In genomic region chr4:122854860-122855259, GRCh38 we compare ENCODE assay signal across 10 cellular contexts. TPM values are rescaled to one million over a fixed set of nuclear protein-coding genes. Genes with fewer than 3 reads are reported as not detected.
DNase-seq lines count a peak whose midpoint lies in the region; ATAC-seq and TF ChIP-seq lines count a peak whose summit lies in the region.
"Had no signal": no experiment of that assay in that cellular context is flagged by ENCODE, and none has a peak within 500 bp of the region (broad histone marks: within the 10 kb centered on the region; RNA-seq: fewer than 3 reads in every experiment).

No MANE protein-coding gene starts in this region.

- CTCF ChIA-PET in RWPE1 (lab: Yijun Ruan, JAX) = interaction anchor here (1.4 kb wide), 1 partner anchor 22 kb away, joined by 3 read pairs; no protein-coding TSS in a partner anchor
- CTCF ChIA-PET in activated CD4-positive, alpha-beta T cell treated with anti-CD3 and anti-CD28 coated beads, Interleukin-2, amount 10 ng/mL, durations not matched to agents 7 days and 5 days (lab: Charles Lee) = no interaction called here

- DNase-seq in RWPE1 (ENCODE audit: low spot score) (no peak), midbrain (lab: John Stamatoyannopoulos, UW) (peak; percentile 86), glutamatergic neuron (no peak), HuH-7.5 (ENCODE audit: low spot score) (no peak), NCI-H2107 (lab: John Stamatoyannopoulos, UW) (no peak)
- DNase-seq in activated CD4-positive, alpha-beta T cell treated with anti-CD3 and anti-CD28 coated beads, Interleukin-2, amount 10 ng/mL, durations not matched to agents 7 days and 5 days = no peak
- DNase-seq: PC-3 had no signal

- H3K4me1 Mint-ChIP-seq in glutamatergic neuron (ENCODE audit: low read depth, unreplicated experiment) = peaks cover 4% of the 10 kb centered on the region
- H3K4me1 Mint-ChIP-seq in activated CD4-positive, alpha-beta T cell treated with anti-CD3 and anti-CD28 coated beads, Interleukin-2, amount 10 ng/mL, durations not matched to agents 7 days and 5 days = peaks cover 2% of the 10 kb centered on the region

- H3K4me3 Mint-ChIP-seq in glutamatergic neuron (ENCODE audit: unreplicated experiment) = no peak overlapping the region
- H3K4me3 Mint-ChIP-seq in activated CD4-positive, alpha-beta T cell treated with anti-CD3 and anti-CD28 coated beads, Interleukin-2, amount 10 ng/mL, durations not matched to agents 7 days and 5 days = no peak overlapping the region
- H3K4me3 Mint-ChIP-seq: dendritic cell treated with granulocyte-macrophage colony-stimulating factor and Interleukin-4, amounts not matched to agents 40 ng/mL and 50 ng/mL, for 4 days had no signal

- POLR2A ChIA-PET in RWPE1 (lab: Yijun Ruan, JAX; ENCODE audit: low non-redundant PET) = no interaction called here
- POLR2A ChIA-PET in activated CD4-positive, alpha-beta T cell treated with anti-CD3 and anti-CD28 coated beads, Interleukin-2, amount 10 ng/mL, durations not matched to agents 7 days and 5 days (lab: Charles Lee) = no interaction called here

- H3K27me3 Mint-ChIP-seq in glutamatergic neuron (ENCODE audit: unreplicated experiment) = no peaks in the 10 kb centered on the region
- peaks cover 34% of the 10 kb centered on the region for H3K27me3 Mint-ChIP-seq in activated CD4-positive, alpha-beta T cell treated with anti-CD3 and anti-CD28 coated beads, Interleukin-2, amount 10 ng/mL, durations not matched to agents 7 days and 5 days

- no peaks in the 10 kb centered on the region for H3K36me3 Mint-ChIP-seq in glutamatergic neuron (ENCODE audit: unreplicated experiment)
- no peaks in the 10 kb centered on the region for H3K36me3 Mint-ChIP-seq in activated CD4-positive, alpha-beta T cell treated with anti-CD3 and anti-CD28 coated beads, Interleukin-2, amount 10 ng/mL, durations not matched to agents 7 days and 5 days (ENCODE audit: low read depth)

- no peak overlapping the region for H3K27ac Mint-ChIP-seq in glutamatergic neuron (ENCODE audit: unreplicated experiment)
- no peak overlapping the region for H3K27ac Mint-ChIP-seq in activated CD4-positive, alpha-beta T cell treated with anti-CD3 and anti-CD28 coated beads, Interleukin-2, amount 10 ng/mL, durations not matched to agents 7 days and 5 days
- H3K27ac Mint-ChIP-seq: dendritic cell treated with granulocyte-macrophage colony-stimulating factor and Interleukin-4, amounts not matched to agents 40 ng/mL and 50 ng/mL, for 4 days had no signal

- ATAC-seq in esophagus mucosa = peak; percentile 37
- ATAC-seq: PC-3 had no signal

- H3K27ac ChIP-seq in RWPE1 = peak overlapping the region; percentile 59
- peak overlapping the region; percentile 23 for H3K27ac ChIP-seq in temporal lobe (ENCODE audit: low read depth, low read length)

- H3K9me3 Mint-ChIP-seq in glutamatergic neuron (ENCODE audit: unreplicated experiment) = no peaks in the 10 kb centered on the region
- H3K9me3 Mint-ChIP-seq in activated CD4-positive, alpha-beta T cell treated with anti-CD3 and anti-CD28 coated beads, Interleukin-2, amount 10 ng/mL, durations not matched to agents 7 days and 5 days = no peaks in the 10 kb centered on the region
- H3K9me3 Mint-ChIP-seq: dendritic cell treated with granulocyte-macrophage colony-stimulating factor and Interleukin-4, amounts not matched to agents 40 ng/mL and 50 ng/mL, for 4 days had no signal

- TF ChIP-seq CTCF in RWPE1 (conservative IDR thresholded peaks at IDR 0.05; ENCODE audit: low read depth) (no peak), glutamatergic neuron (IDR thresholded peaks at IDR 0.05; ENCODE audit: partially characterized antibody, unreplicated experiment) (no peak)

RNA-seq across cellular contexts. Expression of gene FGF2, which starts 28.2 kb away (rescaled TPM):
- total RNA-seq in esophagus mucosa (0.68 TPM), temporal lobe (9.1 TPM), glutamatergic neuron (ENCODE audit: unreplicated experiment) (2.9 TPM)
- under 1 TPM in 1 of 2 experiments, not detected in 1; 0.02 TPM for total RNA-seq in activated CD4-positive, alpha-beta T cell treated with anti-CD3 and anti-CD28 coated beads, Interleukin-2, amount 10 ng/mL, durations not matched to agents 7 days and 5 days
